In the genomic region with DNA sequence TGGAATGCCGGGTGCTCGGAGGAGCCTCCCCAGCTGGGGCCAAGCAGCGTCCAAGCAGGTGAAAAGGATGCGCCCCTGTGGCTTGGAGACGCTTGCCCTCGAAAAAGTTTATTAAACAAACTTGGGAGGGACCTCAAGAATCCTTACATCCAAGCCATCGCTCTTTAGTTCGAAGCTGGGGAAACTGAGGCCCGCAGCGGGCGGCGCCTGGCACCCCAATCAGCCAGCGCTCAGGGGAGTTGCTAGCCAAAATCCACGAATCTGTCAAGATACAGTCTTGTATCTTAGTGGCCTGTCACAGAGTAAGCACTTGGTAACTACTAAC, we compare ENCODE assay signal across 8 cellular contexts. TPM values are rescaled to one million over a fixed set of nuclear protein-coding genes. Genes with fewer than 3 reads are reported as not detected.
DNase-seq lines count a peak whose midpoint lies in the region; ATAC-seq and TF ChIP-seq lines count a peak whose summit lies in the region.

No MANE protein-coding gene starts in this region.

- intact Hi-C loops in naive thymus-derived CD4-positive, alpha-beta T cell (cut with micrococcal nuclease): loop anchor here (1.0 to 5.0 kb wide), 7 partner anchors 106 to 506 kb away; a partner anchor contains a TSS

- no peaks in the 10 kb centered on the region for H3K9me3 ChIP-seq in naive thymus-derived CD4-positive, alpha-beta T cell (ENCODE audit: control insufficient read depth in 2 of 3, low read length in 3 of 3)

- H3K9me3 Mint-ChIP-seq in naive thymus-derived CD4-positive, alpha-beta T cell: no peaks in the 10 kb centered on the region

- peaks cover 0 to 27% (median 6%) of the 10 kb centered on the region in 7 donors for H3K4me1 Mint-ChIP-seq in naive thymus-derived CD4-positive, alpha-beta T cell

- no peak for DNase-seq in AG09309 (ENCODE audit: low read depth)
- no peak for DNase-seq in LNCaP clone FGC (ENCODE audit: low read depth)
- no peak for DNase-seq in choroid plexus epithelial cell (ENCODE audit: low read depth)
- DNase-seq in naive thymus-derived CD4-positive, alpha-beta T cell: no peak
- no peak for DNase-seq in NCI-H128 (lab: John Stamatoyannopoulos, UW; ENCODE audit: unreplicated experiment)
- no peak for DNase-seq in glomerular visceral epithelial cell (ENCODE audit: extremely low spot score)
- no peak for DNase-seq in GM19240 (ENCODE audit: insufficient read length, low spot score)

- no peak for ATAC-seq in naive thymus-derived CD4-positive, alpha-beta T cell
- ATAC-seq in GM21737 (IDR thresholded peaks at IDR 0.05; ENCODE audit: unreplicated experiment): no peak

- TF ChIP-seq CTCF in AG09309 (IDR thresholded peaks at IDR 0.05; ENCODE audit: control insufficient read depth, insufficient read depth, low read depth, low read length, missing control alignments) (no peak), LNCaP clone FGC (IDR thresholded peaks at IDR 0.05; ENCODE audit: control insufficient read depth, extremely low read depth, insufficient read depth) (no peak), choroid plexus epithelial cell (conservative IDR thresholded peaks at IDR 0.05; ENCODE audit: low read depth, low read length) (no peak)

- no peaks in the 10 kb centered on the region for H3K36me3 ChIP-seq in naive thymus-derived CD4-positive, alpha-beta T cell (ENCODE audit: control insufficient read depth in 2 of 3, insufficient read depth in 3 of 3, low read length in 3 of 3)

- POLR2A ChIA-PET in naive thymus-derived CD4-positive, alpha-beta T cell (lab: Charles Lee): interaction anchor here (0.7 to 2.9 kb wide), 5 partner anchors 15 to 285 kb away, joined by 3 to 26 read pairs (median 3); a partner anchor contains a TSS

- peak overlapping the region; percentile 75 to 96 (median 92) for H3K4me3 Mint-ChIP-seq in naive thymus-derived CD4-positive, alpha-beta T cell

- no peaks in the 10 kb centered on the region for H3K27me3 ChIP-seq in naive thymus-derived CD4-positive, alpha-beta T cell (ENCODE audit: control insufficient read depth in 2 of 2, insufficient read depth in 2 of 2, low read length in 2 of 2)

- CTCF ChIA-PET in naive thymus-derived CD4-positive, alpha-beta T cell (lab: Charles Lee): interaction anchor here (0.6 to 4.7 kb wide), 13 partner anchors 9 to 403 kb away, joined by 3 to 64 read pairs (median 5); a partner anchor contains a TSS

- H3K4me3 ChIP-seq in AG09309 (ENCODE audit: control insufficient read depth, low read depth, low read length): peak overlapping the region; percentile 88
- H3K4me3 ChIP-seq in LNCaP clone FGC (ENCODE audit: low read depth, low read length): peak overlapping the region; percentile 86
- H3K4me3 ChIP-seq in choroid plexus epithelial cell (ENCODE audit: low read depth, low read length): peak overlapping the region; percentile 77
- no peak overlapping the region for H3K4me3 ChIP-seq in naive thymus-derived CD4-positive, alpha-beta T cell (ENCODE audit: low read length)

- peaks cover 7 to 24% (median 19%) of the 10 kb centered on the region in 5 donors for H3K27me3 Mint-ChIP-seq in naive thymus-derived CD4-positive, alpha-beta T cell

- peaks cover 6 to 11% of the 10 kb centered on the region in 2 donors for H3K4me1 ChIP-seq in naive thymus-derived CD4-positive, alpha-beta T cell (ENCODE audit: control insufficient read depth in 2 of 2, insufficient read depth in 2 of 2, low read length in 2 of 2)

- H3K36me3 Mint-ChIP-seq in naive thymus-derived CD4-positive, alpha-beta T cell: no peaks in the 10 kb centered on the region

- H3K27ac Mint-ChIP-seq in naive thymus-derived CD4-positive, alpha-beta T cell: peak overlapping the region in 8 of 9 donors; percentile 63 to 93 (median 89)

- H3K27ac ChIP-seq in naive thymus-derived CD4-positive, alpha-beta T cell (ENCODE audit: low read depth, low read length): peak overlapping the region; percentile 66

RNA-seq across cellular contexts. Expression of a gene that starts 0.6 kb away (rescaled TPM):
- total RNA-seq in naive thymus-derived CD4-positive, alpha-beta T cell: 1 to 10 TPM in 4 of 5 experiments, under 1 TPM in 1; 0.58 to 5.0 (median 2.4) TPM
- polyA plus RNA-seq in naive thymus-derived CD4-positive, alpha-beta T cell: under 1 TPM in 1 of 2 donors, not detected in 1; 0.58 TPM

RNA-seq across cellular contexts. Expression of a gene that starts 15.2 kb away (rescaled TPM):
- 10 to 100 TPM; 18.7 to 50.5 (median 28.2) TPM for total RNA-seq in naive thymus-derived CD4-positive, alpha-beta T cell
- 10 to 100 TPM in 1 of 2 donors, 1 to 10 TPM in 1; 4.3 to 12.9 TPM for polyA plus RNA-seq in naive thymus-derived CD4-positive, alpha-beta T cell

RNA-seq across cellular contexts. Expression of a gene that starts 23.9 kb away (rescaled TPM):
- total RNA-seq in naive thymus-derived CD4-positive, alpha-beta T cell: not detected
- polyA plus RNA-seq in naive thymus-derived CD4-positive, alpha-beta T cell: not detected

RNA-seq across cellular contexts. Expression of a gene that starts 48.0 kb away (rescaled TPM):
- 1 to 10 TPM in 3 of 5 experiments, under 1 TPM in 2; 0.54 to 2.3 (median 1.5) TPM for total RNA-seq in naive thymus-derived CD4-positive, alpha-beta T cell
- polyA plus RNA-seq in naive thymus-derived CD4-positive, alpha-beta T cell: under 1 TPM in 1 of 2 donors, not detected in 1; 0.15 TPM
